12 cellular contexts compared by ENCODE assay signal in the genomic region with DNA sequence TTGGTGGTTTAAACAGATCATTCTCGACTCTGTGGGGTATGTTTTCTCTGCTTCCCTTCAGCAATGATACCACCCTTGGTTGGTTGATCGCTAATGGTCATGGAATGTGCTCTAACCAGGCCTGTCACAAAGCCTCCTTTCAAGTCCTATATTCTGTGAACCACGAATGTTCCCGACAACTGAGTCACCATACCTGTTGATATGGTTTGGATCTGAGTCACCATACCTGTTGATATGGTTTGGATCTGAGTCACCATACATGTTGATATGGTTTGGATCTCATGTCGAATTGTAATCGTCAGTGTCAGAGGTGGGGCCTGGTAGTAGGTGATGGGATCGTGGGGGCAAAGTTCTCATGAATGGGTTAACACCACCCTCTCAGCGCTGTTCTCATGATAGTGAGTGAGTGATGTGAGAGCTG. TPM values are rescaled to one million over a fixed set of nuclear protein-coding genes. Genes with fewer than 3 reads are reported as not detected.
A peak's percentile ranks its signal among the peaks of the same experiment; 100 is the strongest.
DNase-seq lines count a peak whose midpoint lies in the region; ATAC-seq and TF ChIP-seq lines count a peak whose summit lies in the region.
"Had no signal": no experiment of that assay in that cellular context is flagged by ENCODE, and none has a peak within 500 bp of the region (broad histone marks: within the 10 kb centered on the region; RNA-seq: fewer than 3 reads in every experiment).

No MANE protein-coding gene starts in this region.

- H3K4me3 Mint-ChIP-seq in activated naive CD8-positive, alpha-beta T cell = no peak overlapping the region
- H3K4me3 Mint-ChIP-seq in immature natural killer cell = no peak overlapping the region
- H3K4me3 Mint-ChIP-seq in T-helper 2 cell treated with Interferon-gamma antibody and Interleukin-4, amounts not matched to agents 5 μg/mL and 100 μg/mL, for 36 hours = no peak overlapping the region
- H3K4me3 Mint-ChIP-seq: activated naive CD4-positive, alpha-beta T cell treated with anti-CD3 and anti-CD28 coated beads, Interleukin-2, amount 50 U/mL, for 24 hours had no signal

- H3K27ac Mint-ChIP-seq in activated naive CD8-positive, alpha-beta T cell = peak overlapping the region; percentile 69
- no peak overlapping the region for H3K27ac Mint-ChIP-seq in immature natural killer cell
- H3K27ac Mint-ChIP-seq in T-helper 2 cell treated with Interferon-gamma antibody and Interleukin-4, amounts not matched to agents 5 μg/mL and 100 μg/mL, for 36 hours = no peak overlapping the region

- H3K9me3 ChIP-seq in gastroesophageal sphincter = no peaks in the 10 kb centered on the region

- DNase-seq in AG10803 (ENCODE audit: low read depth) (peak; percentile 42), HPDE6-E6E7 (ENCODE audit: extremely low spot score) (peak; percentile 88), kidney tubule cell (ENCODE audit: low spot score) (peak; percentile 99), immature natural killer cell (no peak)
- DNase-seq in T-helper 2 cell treated with Interferon-gamma antibody and Interleukin-4, amounts not matched to agents 5 μg/mL and 100 μg/mL, for 36 hours (ENCODE audit: low spot score) = no peak
- DNase-seq: DMS 273 treated with DMSO at 0.1 percent for 48 hours, NCI-H82 had no signal

- no peaks in the 10 kb centered on the region for H3K36me3 Mint-ChIP-seq in activated naive CD8-positive, alpha-beta T cell
- H3K36me3 Mint-ChIP-seq in immature natural killer cell = peaks cover 4 to 26% (median 9%) of the 10 kb centered on the region in 3 donors
- H3K36me3 Mint-ChIP-seq in T-helper 2 cell treated with Interferon-gamma antibody and Interleukin-4, amounts not matched to agents 5 μg/mL and 100 μg/mL, for 36 hours (ENCODE audit: low read depth) = peaks cover 11% of the 10 kb centered on the region
- H3K36me3 Mint-ChIP-seq: activated naive CD4-positive, alpha-beta T cell treated with anti-CD3 and anti-CD28 coated beads, Interleukin-2, amount 50 U/mL, for 24 hours had no signal

- WGBS in gastroesophageal sphincter (ENCODE audit: low coverage in 1 of 2), 2 donors = 77 to 87% methylated on average over 6 to 7 of the region's 8 CpGs

- TF ChIP-seq EP300 in gastroesophageal sphincter (IDR thresholded peaks at IDR 0.05) = no peak

- ATAC-seq in gastroesophageal sphincter (no peak), HG03097 (IDR thresholded peaks at IDR 0.05; ENCODE audit: low FRiP score, unreplicated experiment) (no peak)

- H3K27me3 Mint-ChIP-seq in activated naive CD8-positive, alpha-beta T cell = no peaks in the 10 kb centered on the region
- peaks cover 0 to 2% (median 0%) of the 10 kb centered on the region in 3 donors for H3K27me3 Mint-ChIP-seq in immature natural killer cell (ENCODE audit: low read depth in 3 of 3)
- H3K27me3 Mint-ChIP-seq in T-helper 2 cell treated with Interferon-gamma antibody and Interleukin-4, amounts not matched to agents 5 μg/mL and 100 μg/mL, for 36 hours (ENCODE audit: low read depth) = peaks cover 5% of the 10 kb centered on the region
- H3K27me3 Mint-ChIP-seq: activated naive CD4-positive, alpha-beta T cell treated with anti-CD3 and anti-CD28 coated beads, Interleukin-2, amount 50 U/mL, for 24 hours had no signal

- peaks cover 0 to 49% of the 10 kb centered on the region in 2 donors for H3K36me3 ChIP-seq in gastroesophageal sphincter

- TF ChIP-seq CTCF in AG10803 (conservative IDR thresholded peaks at IDR 0.05; ENCODE audit: low read length) (no peak), gastroesophageal sphincter (IDR thresholded peaks at IDR 0.05) (no peak)

- H3K4me1 ChIP-seq in gastroesophageal sphincter = peaks cover 0 to 24% (median 8%) of the 10 kb centered on the region in 3 donors
- H3K4me1 ChIP-seq: parathyroid adenoma had no signal

- no peak overlapping the region for H3K4me3 ChIP-seq in AG10803 (ENCODE audit: low read length)
- no peak overlapping the region for H3K4me3 ChIP-seq in gastroesophageal sphincter

- no peaks in the 10 kb centered on the region for H3K27me3 ChIP-seq in gastroesophageal sphincter

- H3K4me1 Mint-ChIP-seq in activated naive CD8-positive, alpha-beta T cell (ENCODE audit: low read depth) = peaks cover 15% of the 10 kb centered on the region
- peaks cover 0 to 3% of the 10 kb centered on the region in 2 donors for H3K4me1 Mint-ChIP-seq in immature natural killer cell
- no peaks in the 10 kb centered on the region for H3K4me1 Mint-ChIP-seq in T-helper 2 cell treated with Interferon-gamma antibody and Interleukin-4, amounts not matched to agents 5 μg/mL and 100 μg/mL, for 36 hours (ENCODE audit: low read depth)

- no peak overlapping the region for H3K27ac ChIP-seq in gastroesophageal sphincter
- H3K27ac ChIP-seq: parathyroid adenoma had no signal

- no peaks in the 10 kb centered on the region for H3K9me3 Mint-ChIP-seq in activated naive CD8-positive, alpha-beta T cell (ENCODE audit: low read depth)
- H3K9me3 Mint-ChIP-seq in immature natural killer cell = no peaks in the 10 kb centered on the region
- H3K9me3 Mint-ChIP-seq in T-helper 2 cell treated with Interferon-gamma antibody and Interleukin-4, amounts not matched to agents 5 μg/mL and 100 μg/mL, for 36 hours = no peaks in the 10 kb centered on the region
- H3K9me3 Mint-ChIP-seq: activated naive CD4-positive, alpha-beta T cell treated with anti-CD3 and anti-CD28 coated beads, Interleukin-2, amount 50 U/mL, for 24 hours had no signal

- no peak for TF ChIP-seq POLR2A in gastroesophageal sphincter (IDR thresholded peaks at IDR 0.05)

RNA-seq across cellular contexts. Expression of a gene that starts 10.2 kb away (rescaled TPM):
- under 1 TPM in 2 of 3 donors, not detected in 1; 0.10 to 0.43 TPM for polyA plus RNA-seq in immature natural killer cell
- 10 to 100 TPM; 18.2 to 29.6 (median 26.2) TPM for total RNA-seq in gastroesophageal sphincter

RNA-seq across cellular contexts. Expression of a gene that starts 11.7 kb away (rescaled TPM):
- polyA plus RNA-seq in immature natural killer cell = 10 to 100 TPM; 35.1 to 52.1 (median 49.2) TPM
- 10 to 100 TPM; 26.5 to 52.0 (median 43.8) TPM for total RNA-seq in gastroesophageal sphincter

RNA-seq across cellular contexts. Expression of a gene that starts 56.1 kb away (rescaled TPM):
- not detected for polyA plus RNA-seq in immature natural killer cell
- 1 to 10 TPM in 2 of 4 donors, under 1 TPM in 2; 0.62 to 1.3 (median 1.1) TPM for total RNA-seq in gastroesophageal sphincter

Comparison
In these comparisons a context has a peak if more than half of its experiments do, and no peak if none do; other contexts are left out.
1. DNase-seq: peak in AG10803 (single experiment), HPDE6-E6E7 (single experiment) and kidney tubule cell (single experiment); none in immature natural killer cell (0 of 3) and T-helper 2 cell treated with Interferon-gamma antibody and Interleukin-4, amounts not matched to agents 5 μg/mL and 100 μg/mL, for 36 hours (single experiment).